ENCODE assay signal across 20 cellular contexts in the genomic region with DNA sequence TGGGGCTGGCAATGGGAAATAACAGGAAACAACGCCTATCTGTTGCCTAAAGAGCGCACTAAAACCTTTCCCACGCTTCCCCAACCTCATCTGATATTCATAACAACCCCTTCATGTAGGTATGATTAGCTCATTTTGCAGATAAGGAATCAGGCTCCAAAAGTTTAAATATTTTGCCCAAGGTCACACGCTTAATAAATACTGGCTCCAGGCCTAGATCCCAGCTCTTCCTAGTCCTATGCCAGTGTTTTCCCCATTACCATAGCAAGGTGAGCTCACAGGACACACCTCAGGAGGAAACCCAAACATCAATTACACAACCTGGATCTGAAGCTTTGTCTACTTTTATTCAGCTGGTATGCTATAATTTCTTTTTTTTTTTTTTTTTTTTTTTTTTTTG. TPM values are rescaled to one million over a fixed set of nuclear protein-coding genes. Genes with fewer than 3 reads are reported as not detected.
DNase-seq lines count a peak whose midpoint lies in the region; ATAC-seq and TF ChIP-seq lines count a peak whose summit lies in the region.
"Had no signal": no experiment of that assay in that cellular context is flagged by ENCODE, and none has a peak within 500 bp of the region (broad histone marks: within the 10 kb centered on the region; RNA-seq: fewer than 3 reads in every experiment).

No MANE protein-coding gene starts in this region.

- peak; percentile 91 for ATAC-seq in mucosa of descending colon
- ATAC-seq: SK-N-SH treated with all-trans-retinoic acid at 6 μM for 48 hours had no signal

- peak overlapping the region; percentile 68 for H3K27ac ChIP-seq in colonic mucosa
- H3K27ac ChIP-seq in transverse colon: peak overlapping the region; percentile 49 to 73 (median 67)
- H3K27ac ChIP-seq: 22Rv1, BLaER1 had no signal

- in situ Hi-C loops in transverse colon (cut with MboI; ENCODE audit: low pct_ligation_motif_present in 1 of 4, low pct_unique_long_range_greater_than_20kb in 1 of 4, low sequenced_read_pairs in 3 of 4): no loop called here

- H3K9ac ChIP-seq in colonic mucosa (ENCODE audit: low read depth in 2 of 2, low read length in 2 of 2): peak overlapping the region in 1 of 2 donors; percentile 55
- H3K9ac ChIP-seq: BLaER1 had no signal

- TF ChIP-seq CTCF in colonic mucosa (IDR thresholded peaks at IDR 0.05): no peak
- no peak for TF ChIP-seq CTCF in mucosa of descending colon (IDR thresholded peaks at IDR 0.05)
- no peak for TF ChIP-seq CTCF in transverse colon (IDR thresholded peaks at IDR 0.05)

- no peak for TF ChIP-seq EP300 in transverse colon (IDR thresholded peaks at IDR 0.05; ENCODE audit: low read depth)

- WGBS in transverse colon (ENCODE audit: low coverage in 1 of 2), 2 donors: 63 to 75% methylated on average over 3 to 4 of the region's 4 CpGs

- DNase-seq in DMS53 (lab: John Stamatoyannopoulos, UW): peak; percentile 14
- no peak for DNase-seq in DMS53 treated with DMSO at 0.1 percent for 48 hours (lab: John Stamatoyannopoulos, UW; ENCODE audit: unreplicated experiment)
- peak; percentile 49 for DNase-seq in colonic mucosa
- peak in 1 of 3 donors; percentile 24 for DNase-seq in mucosa of descending colon
- no peak for DNase-seq in transverse colon
- DNase-seq in occipital lobe (lab: John Stamatoyannopoulos, UW): no peak
- DNase-seq in NCI-H2107 (lab: John Stamatoyannopoulos, UW): no peak
- no peak for DNase-seq in NCI-H748 treated with DMSO at 0.1 percent for 48 hours (lab: John Stamatoyannopoulos, UW)
- DNase-seq: ACHN; CD8-positive, alpha-beta memory T cell; DMS79 treated with DMSO at 0.1 percent for 48 hours; Kasumi-1; MG63; NCI-H1417; NCI-H1694 treated with DMSO at 0.1 percent for 48 hours; NCI-H510A; SIG-M5 had no signal

- H3K36me3 ChIP-seq in colonic mucosa (no peaks in the 10 kb centered on the region), mucosa of descending colon (ENCODE audit: low read depth) (no peaks in the 10 kb centered on the region), transverse colon (no peaks in the 10 kb centered on the region)
- H3K36me3 ChIP-seq: BLaER1, MG63 had no signal

- no peak for TF ChIP-seq POLR2A in transverse colon (IDR thresholded peaks at IDR 0.05)

- no peaks in the 10 kb centered on the region for H3K4me1 ChIP-seq in colonic mucosa
- peaks cover 21% of the 10 kb centered on the region for H3K4me1 ChIP-seq in mucosa of descending colon (ENCODE audit: low read depth)
- peaks cover 3 to 29% (median 15%) of the 10 kb centered on the region in 4 donors for H3K4me1 ChIP-seq in transverse colon
- H3K4me1 ChIP-seq: BLaER1 had no signal

- no peaks in the 10 kb centered on the region for H3K27me3 ChIP-seq in colonic mucosa
- no peaks in the 10 kb centered on the region for H3K27me3 ChIP-seq in transverse colon
- H3K27me3 ChIP-seq: BLaER1, MG63 had no signal

- H3K4me3 ChIP-seq in colonic mucosa: no peak overlapping the region
- no peak overlapping the region for H3K4me3 ChIP-seq in mucosa of descending colon
- no peak overlapping the region for H3K4me3 ChIP-seq in transverse colon
- H3K4me3 ChIP-seq: BLaER1, MG63 had no signal

- H3K9me3 ChIP-seq in colonic mucosa (no peaks in the 10 kb centered on the region), mucosa of descending colon (no peaks in the 10 kb centered on the region), transverse colon (no peaks in the 10 kb centered on the region)
- H3K9me3 ChIP-seq: MG63 had no signal

- intact Hi-C loops in colonic mucosa (cut with DNase I) (no loop called here), mucosa of descending colon (cut with DNase I, micrococcal nuclease) (no loop called here), transverse colon (cut with DNase I; ENCODE audit: low total_unique reads) (no loop called here)

RNA-seq across cellular contexts. Expression of a gene that starts 19.6 kb away (rescaled TPM):
- total RNA-seq in colonic mucosa (10 to 100 TPM; 45.7 to 54.1 TPM), mucosa of descending colon (10 to 100 TPM; 33.7 to 77.0 (median 54.4) TPM), transverse colon (10 to 100 TPM; 10.3 to 85.3 (median 66.5) TPM), occipital lobe (3.1 TPM)

Comparison
In these comparisons a context has a peak if more than half of its experiments do, and no peak if none do; other contexts are left out.
1. DNase-seq: peak in DMS53 (single experiment) and colonic mucosa (single experiment); none in DMS53 treated with DMSO at 0.1 percent for 48 hours (single experiment), transverse colon (single experiment), occipital lobe (single experiment), NCI-H2107 (single experiment) and NCI-H748 treated with DMSO at 0.1 percent for 48 hours (single experiment).